24 cellular contexts compared by ENCODE assay signal in genomic region chr3:119973276-119973675, GRCh38.
DNase-seq lines count a peak whose midpoint lies in the region; FAIRE-seq and TF ChIP-seq lines count a peak whose summit lies in the region.
"Had no signal": no experiment of that assay in that cellular context is flagged by ENCODE, and none has a peak within 500 bp of the region (broad histone marks: within the 10 kb centered on the region; RNA-seq: fewer than 3 reads in every experiment).

No MANE protein-coding gene starts in this region.

- H3K36me3 Mint-ChIP-seq in CD4-positive, alpha-beta memory T cell = peaks cover 9 to 25% of the 10 kb centered on the region in 2 donors

- CTCF ChIA-PET in CD4-positive, alpha-beta memory T cell (lab: Charles Lee; ENCODE audit: partially characterized antibody) = no interaction called here

- intact Hi-C loops in dorsolateral prefrontal cortex (cut with DNase I) = no loop called here
- intact Hi-C loops in CD4-positive, alpha-beta memory T cell (cut with micrococcal nuclease) = no loop called here

- DNase-seq in ELR (ENCODE audit: low read depth) (peak; percentile 93), NCI-H146 treated with DMSO at 0.1 percent for 48 hours (lab: John Stamatoyannopoulos, UW; ENCODE audit: unreplicated experiment) (peak; percentile 73), bronchial epithelial cell (ENCODE audit: low read depth) (peak; percentile 15), kidney tubule cell (ENCODE audit: low spot score) (peak; percentile 58), dorsolateral prefrontal cortex (no peak), coronary artery (ENCODE audit: low spot score) (no peak), activated gamma-delta T cell (lab: John Stamatoyannopoulos, UW) (no peak)
- DNase-seq in CD4-positive, alpha-beta memory T cell = no peak
- DNase-seq: activated CD4-positive, alpha-beta T cell treated with anti-CD3 and anti-CD28 coated beads for 36 hours; activated naive CD8-positive, alpha-beta T cell treated with anti-CD3 and anti-CD28 coated beads, Interleukin-2, amount 50 U/mL, for 24 hours; activated T-cell treated with anti-CD3 and anti-CD28 coated beads, Interleukin-2, amount 50 U/mL, for 24 hours; C1 segment of cervical spinal cord; DMS 273 treated with DMSO at 0.1 percent for 48 hours; GOT3; left lung; NCI-H1105 treated with DMSO at 0.1 percent for 48 hours; NCI-H2081; NCI-H345; NCI-H774; sigmoid colon; stimulated activated CD4-positive, alpha-beta T cell treated with anti-CD3 and anti-CD28 coated beads, Interleukin-15, amount 100 ng/mL, for 24 hours; stimulated activated naive B cell treated with anti-CD40 and anti-IgM and Interleukin-4, amounts not matched to agents 10 μg/mL and 1 μg/mL and 100 μg/mL, for 72 hours had no signal

- no peaks in the 10 kb centered on the region for H3K9me3 Mint-ChIP-seq in CD4-positive, alpha-beta memory T cell
- H3K9me3 Mint-ChIP-seq: stimulated activated naive B cell treated with anti-CD40 and anti-IgM and Interleukin-4, amounts not matched to agents 10 μg/mL and 1 μg/mL and 100 μg/mL, for 72 hours had no signal

- H3K4me3 ChIP-seq in bronchial epithelial cell (ENCODE audit: low read depth, low read length) (no peak overlapping the region), dorsolateral prefrontal cortex (no peak overlapping the region), coronary artery (no peak overlapping the region)
- no peak overlapping the region for H3K4me3 ChIP-seq in CD4-positive, alpha-beta memory T cell (ENCODE audit: low read length in 2 of 2)
- H3K4me3 ChIP-seq: left lung, sigmoid colon, suprapubic skin had no signal

- H3K4me3 Mint-ChIP-seq in CD4-positive, alpha-beta memory T cell = no peak overlapping the region
- H3K4me3 Mint-ChIP-seq: activated CD4-positive, alpha-beta T cell treated with anti-CD3 and anti-CD28 coated beads for 36 hours; activated naive CD8-positive, alpha-beta T cell treated with anti-CD3 and anti-CD28 coated beads, Interleukin-2, amount 50 U/mL, for 24 hours; activated T-cell treated with anti-CD3 and anti-CD28 coated beads, Interleukin-2, amount 50 U/mL, for 24 hours; stimulated activated naive B cell treated with anti-CD40 and anti-IgM and Interleukin-4, amounts not matched to agents 10 μg/mL and 1 μg/mL and 100 μg/mL, for 72 hours had no signal

- no peaks in the 10 kb centered on the region for H3K9me3 ChIP-seq in CD4-positive, alpha-beta memory T cell (ENCODE audit: control insufficient read depth in 1 of 2, low read length in 2 of 2)
- H3K9me3 ChIP-seq: left lung, sigmoid colon, suprapubic skin had no signal

- no peak overlapping the region for H3K27ac Mint-ChIP-seq in CD4-positive, alpha-beta memory T cell
- H3K27ac Mint-ChIP-seq: activated CD4-positive, alpha-beta T cell treated with anti-CD3 and anti-CD28 coated beads for 36 hours; activated naive CD8-positive, alpha-beta T cell treated with anti-CD3 and anti-CD28 coated beads, Interleukin-2, amount 50 U/mL, for 24 hours; activated T-cell treated with anti-CD3 and anti-CD28 coated beads, Interleukin-2, amount 50 U/mL, for 24 hours; progenitor cell of endocrine pancreas; stimulated activated naive B cell treated with anti-CD40 and anti-IgM and Interleukin-4, amounts not matched to agents 10 μg/mL and 1 μg/mL and 100 μg/mL, for 72 hours had no signal

- H3K4me1 ChIP-seq in CD4-positive, alpha-beta memory T cell (ENCODE audit: insufficient read depth, low read length) = peaks cover 3% of the 10 kb centered on the region
- H3K4me1 ChIP-seq: left lung, suprapubic skin had no signal

- POLR2A ChIA-PET in CD4-positive, alpha-beta memory T cell (lab: Charles Lee; ENCODE audit: partially characterized antibody) = no interaction called here

- TF ChIP-seq CTCF in bronchial epithelial cell (IDR thresholded peaks at IDR 0.05; ENCODE audit: insufficient read depth, low read length, severe bottlenecking) (no peak), dorsolateral prefrontal cortex (IDR thresholded peaks at IDR 0.05 in 54 of 56, conservative IDR thresholded peaks at IDR 0.05 in 2 of 56; ENCODE audit: low read depth in 1 of 56, partially characterized antibody in 56 of 56) (no peak), coronary artery (IDR thresholded peaks at IDR 0.05) (no peak)

- H3K36me3 ChIP-seq in bronchial epithelial cell (ENCODE audit: control insufficient read depth, insufficient read depth, low read length) = no peaks in the 10 kb centered on the region
- no peaks in the 10 kb centered on the region for H3K36me3 ChIP-seq in CD4-positive, alpha-beta memory T cell (ENCODE audit: insufficient read depth, low read length)
- H3K36me3 ChIP-seq: sigmoid colon, suprapubic skin had no signal

- H3K27me3 Mint-ChIP-seq in CD4-positive, alpha-beta memory T cell = no peaks in the 10 kb centered on the region
- H3K27me3 Mint-ChIP-seq: activated CD4-positive, alpha-beta T cell treated with anti-CD3 and anti-CD28 coated beads for 36 hours; activated naive CD8-positive, alpha-beta T cell treated with anti-CD3 and anti-CD28 coated beads, Interleukin-2, amount 50 U/mL, for 24 hours; activated T-cell treated with anti-CD3 and anti-CD28 coated beads, Interleukin-2, amount 50 U/mL, for 24 hours; progenitor cell of endocrine pancreas; stimulated activated naive B cell treated with anti-CD40 and anti-IgM and Interleukin-4, amounts not matched to agents 10 μg/mL and 1 μg/mL and 100 μg/mL, for 72 hours had no signal

- H3K27me3 ChIP-seq in bronchial epithelial cell (ENCODE audit: control insufficient read depth, insufficient read depth, low read length) (no peaks in the 10 kb centered on the region), dorsolateral prefrontal cortex (no peaks in the 10 kb centered on the region)
- no peaks in the 10 kb centered on the region for H3K27me3 ChIP-seq in CD4-positive, alpha-beta memory T cell (ENCODE audit: insufficient read depth, low read length)
- H3K27me3 ChIP-seq: left lung, sigmoid colon, suprapubic skin had no signal

- H3K4me1 Mint-ChIP-seq in CD4-positive, alpha-beta memory T cell = peaks cover 34 to 53% (median 38%) of the 10 kb centered on the region in 4 donors

- H3K27ac ChIP-seq in dorsolateral prefrontal cortex (no peak overlapping the region), coronary artery (no peak overlapping the region)
- no peak overlapping the region for H3K27ac ChIP-seq in CD4-positive, alpha-beta memory T cell (ENCODE audit: low read depth, low read length)
- H3K27ac ChIP-seq: left lung, sigmoid colon, suprapubic skin had no signal

- no peak for FAIRE-seq in bronchial epithelial cell (lab: Jason Lieb, UNC)

Comparison
In these comparisons a context has a peak if more than half of its experiments do, and no peak if none do; other contexts are left out.
1. DNase-seq: peak in ELR (single experiment), NCI-H146 treated with DMSO at 0.1 percent for 48 hours (single experiment), bronchial epithelial cell (single experiment) and kidney tubule cell (single experiment); none in dorsolateral prefrontal cortex (0 of 10), coronary artery (single experiment), CD4-positive, alpha-beta memory T cell (0 of 5) and activated gamma-delta T cell (single experiment).